Comparison of ENCODE assay signal across 27 cellular contexts in genomic region chr11:31117038-31117437, GRCh38.
"Had no signal": no experiment of that assay in that cellular context is flagged by ENCODE, and none has a peak within 500 bp of the region (broad histone marks: within the 10 kb centered on the region; RNA-seq: fewer than 3 reads in every experiment).

No MANE protein-coding gene starts in this region.

- H3K4me3 ChIP-seq: coronary artery, dorsolateral prefrontal cortex, esophagus squamous epithelium, gastrocnemius medialis, heart right ventricle, left lung, lower lobe of right lung, mucosa of descending colon had no signal

- H3K4me3 Mint-ChIP-seq: mesothelial cell of epicardium, naive B cell had no signal

- DNase-seq: dermis blood vessel endothelial cell; dorsolateral prefrontal cortex; effector CD4-positive, alpha-beta T cell; effector memory CD4-positive, alpha-beta T cell; erythroblast; esophagus squamous epithelium; foreskin fibroblast; foreskin melanocyte; gastrocnemius medialis; glutamatergic neuron; head of caudate nucleus; heart right ventricle; hippocampal formation; left cardiac atrium; left lung; left ventricle myocardium superior; lower lobe of right lung; mesenchymal stem cell; mucosa of descending colon; naive B cell had no signal

- H3K27ac Mint-ChIP-seq: mesothelial cell of epicardium, naive B cell had no signal

- H3K4me1 ChIP-seq: esophagus squamous epithelium, gastrocnemius medialis, heart right ventricle, left lung, lower lobe of right lung had no signal

- H3K27me3 ChIP-seq: esophagus squamous epithelium, gastrocnemius medialis, left lung had no signal

- H3K27ac ChIP-seq: coronary artery, dorsolateral prefrontal cortex, epithelial cell of prostate, esophagus squamous epithelium, gastrocnemius medialis, heart right ventricle, left lung, lower lobe of right lung had no signal

- FAIRE-seq: colon, islet of Langerhans, keratinocyte had no signal

- H3K9me3 ChIP-seq: esophagus squamous epithelium, gastrocnemius medialis, heart right ventricle, left lung, lower lobe of right lung, mucosa of descending colon had no signal

- H3K4me1 Mint-ChIP-seq: mesothelial cell of epicardium, naive B cell had no signal

- H3K9me3 Mint-ChIP-seq: mesothelial cell of epicardium had no signal

- ATAC-seq: esophagus mucosa, gastrocnemius medialis, heart right ventricle, left cardiac atrium, left lung, left ventricle myocardium superior, lower lobe of right lung, mucosa of descending colon had no signal

- H3K36me3 ChIP-seq: esophagus squamous epithelium, gastrocnemius medialis, heart right ventricle, left lung, lower lobe of right lung had no signal

- H3K36me3 Mint-ChIP-seq: mesothelial cell of epicardium, naive B cell had no signal
